Comparison of ENCODE assay signal across 8 cellular contexts in genomic region chr18:35415511-35416427, GRCh38. TPM values are rescaled to one million over a fixed set of nuclear protein-coding genes. Genes with fewer than 3 reads are reported as not detected.
A peak's percentile ranks its signal among the peaks of the same experiment; 100 is the strongest.
DNase-seq lines count a peak whose midpoint lies in the region; ATAC-seq and TF ChIP-seq lines count a peak whose summit lies in the region.

No MANE protein-coding gene starts in this region.

- peaks cover 10% of the 10 kb centered on the region for H3K4me1 Mint-ChIP-seq in glutamatergic neuron (ENCODE audit: low read depth, unreplicated experiment)

- H3K27ac Mint-ChIP-seq in glutamatergic neuron (ENCODE audit: unreplicated experiment): no peak overlapping the region

- no peak overlapping the region for H3K4me3 ChIP-seq in GM06990 (replicated peaks; ENCODE audit: low read depth, low read length)

- no peaks in the 10 kb centered on the region for H3K27me3 ChIP-seq in GM06990 (replicated peaks; ENCODE audit: control insufficient read depth, insufficient read depth, low read length)

- peaks cover 3% of the 10 kb centered on the region for H3K9me3 Mint-ChIP-seq in glutamatergic neuron (ENCODE audit: unreplicated experiment)

- H3K4me3 Mint-ChIP-seq in glutamatergic neuron (ENCODE audit: unreplicated experiment): no peak overlapping the region

- H3K36me3 Mint-ChIP-seq in glutamatergic neuron (ENCODE audit: unreplicated experiment): peaks cover 4% of the 10 kb centered on the region

- no peaks in the 10 kb centered on the region for H3K36me3 ChIP-seq in GM06990 (ENCODE audit: control insufficient read depth, insufficient read depth, low read length)

- no peaks in the 10 kb centered on the region for H3K27me3 Mint-ChIP-seq in glutamatergic neuron (ENCODE audit: unreplicated experiment)

- no peak for TF ChIP-seq CTCF in GM06990 (IDR thresholded peaks at IDR 0.05; ENCODE audit: insufficient read depth, low read length, poor library complexity, severe bottlenecking)
- TF ChIP-seq CTCF in glutamatergic neuron (IDR thresholded peaks at IDR 0.05; ENCODE audit: partially characterized antibody, unreplicated experiment): no peak

- DNase-seq in GM06990 (ENCODE audit: extremely low read depth, insufficient read length) (peak; percentile 41), HCEC 1CT (peak; percentile 13), SIG-M5 treated with dmso at 0.1 percent for 504 hours (lab: John Stamatoyannopoulos, UW; ENCODE audit: unreplicated experiment) (peak; percentile 82), left kidney (ENCODE audit: low read depth, low spot score) (peak; percentile 51), HPDE6-E6E7 (ENCODE audit: extremely low spot score) (no peak), glutamatergic neuron (no peak), retina (no peak)

- ATAC-seq in HG03095 (IDR thresholded peaks at IDR 0.05; ENCODE audit: unreplicated experiment): no peak

RNA-seq across cellular contexts. Expression of gene ZNF396, which starts 38.6 kb away (rescaled TPM):
- total RNA-seq in glutamatergic neuron (ENCODE audit: unreplicated experiment): 2.1 TPM

Comparison
In these comparisons a context has a peak if more than half of its experiments do, and no peak if none do; other contexts are left out.
1. DNase-seq: peak in GM06990 (single experiment), HCEC 1CT (single experiment), SIG-M5 treated with dmso at 0.1 percent for 504 hours (single experiment) and left kidney (single experiment); none in HPDE6-E6E7 (single experiment), glutamatergic neuron (single experiment) and retina (single experiment).